Comparison of ENCODE assay signal across 24 cellular contexts in genomic region chr15:79433610-79434009, GRCh38. TPM values are rescaled to one million over a fixed set of nuclear protein-coding genes. Genes with fewer than 3 reads are reported as not detected.
DNase-seq lines count a peak whose midpoint lies in the region; ATAC-seq and TF ChIP-seq lines count a peak whose summit lies in the region.
"Had no signal": no experiment of that assay in that cellular context is flagged by ENCODE, and none has a peak within 500 bp of the region (broad histone marks: within the 10 kb centered on the region; RNA-seq: fewer than 3 reads in every experiment).

No MANE protein-coding gene starts in this region.

- no peaks in the 10 kb centered on the region for H3K9me3 Mint-ChIP-seq in MCF 10A (ENCODE audit: unreplicated experiment)
- H3K9me3 Mint-ChIP-seq: dendritic cell treated with granulocyte-macrophage colony-stimulating factor and Interleukin-4, amounts not matched to agents 40 ng/mL and 50 ng/mL, for 4 days had no signal

- CTCF ChIA-PET in MCF 10A (lab: Yijun Ruan, JAX): no interaction called here

- H3K4me1 ChIP-seq in iPS-15b (ENCODE audit: control insufficient read depth, insufficient read depth, low read length): peaks cover 16% of the 10 kb centered on the region
- H3K4me1 ChIP-seq: Caco-2, testis had no signal

- H3K36me3 Mint-ChIP-seq in MCF 10A (ENCODE audit: insufficient read depth, unreplicated experiment): no peaks in the 10 kb centered on the region

- no peak overlapping the region for H3K4me3 ChIP-seq in H7 (ENCODE audit: insufficient read depth, low read depth, low read length)
- peak overlapping the region; percentile 68 for H3K4me3 ChIP-seq in iPS-15b (ENCODE audit: low read depth, low read length)
- H3K4me3 ChIP-seq: esophagus squamous epithelium had no signal

- H3K27me3 Mint-ChIP-seq in MCF 10A (ENCODE audit: insufficient read depth, unreplicated experiment): peaks cover 54% of the 10 kb centered on the region

- H3K27ac Mint-ChIP-seq in MCF 10A (ENCODE audit: low read depth, unreplicated experiment): no peak overlapping the region
- H3K27ac Mint-ChIP-seq: dendritic cell treated with granulocyte-macrophage colony-stimulating factor and Interleukin-4, amounts not matched to agents 40 ng/mL and 50 ng/mL, for 4 days had no signal

- TF ChIP-seq CTCF in MCF 10A (IDR thresholded peaks at IDR 0.05; ENCODE audit: unreplicated experiment): no peak

- BruUV-seq in MCF 10A (replicated peaks; lab: Mats Ljungman, UMichigan): no TSS peak

- intact Hi-C loops in MCF 10A (cut with micrococcal nuclease): no loop called here

- H3K4me3 Mint-ChIP-seq in MCF 10A (ENCODE audit: unreplicated experiment): no peak overlapping the region
- H3K4me3 Mint-ChIP-seq: dendritic cell treated with granulocyte-macrophage colony-stimulating factor and Interleukin-4, amounts not matched to agents 40 ng/mL and 50 ng/mL, for 4 days had no signal

- DNase-seq in COLO668 (lab: John Stamatoyannopoulos, UW; ENCODE audit: unreplicated experiment) (peak; percentile 5), H7 (peak; percentile 64), SK-N-DZ (ENCODE audit: low spot score) (peak; percentile 19), NCI-H2171 treated with DMSO at 0.1 percent for 48 hours (lab: John Stamatoyannopoulos, UW) (no peak), MCF 10A (ENCODE audit: unreplicated experiment) (no peak)
- no peak for DNase-seq in stimulated activated CD4-positive, alpha-beta T cell treated with anti-CD3 and anti-CD28 coated beads, Interleukin-4, amount 100 ng/mL, for 1 hour
- DNase-seq: activated CD4-positive, alpha-beta T cell treated with anti-CD3 and anti-CD28 coated beads for 1 hour; activated CD8-positive, alpha-beta memory T cell treated with anti-CD3 and anti-CD28 coated beads, Interleukin-2, amount 50 U/mL, for 4 hours; anterior cingulate cortex; Caco-2; esophagus squamous epithelium; GF-D8; head of caudate nucleus; kidney glomerular epithelial cell; midbrain; NCI-H2227 treated with DMSO at 0.1 percent for 48 hours; nucleus accumbens; SHP77 treated with DMSO at 0.1 percent for 48 hours; stimulated activated CD4-positive, alpha-beta T cell treated with anti-CD3 and anti-CD28 coated beads, Interleukin-2, amount 100 ng/mL, for 48 hours; testis had no signal

- no peak for ATAC-seq in HG02610 (IDR thresholded peaks at IDR 0.05; ENCODE audit: unreplicated experiment)
- ATAC-seq: sciatic nerve had no signal

- H3K36me3 ChIP-seq in H7 (replicated peaks; ENCODE audit: control insufficient read depth, insufficient read depth, low read length) (no peaks in the 10 kb centered on the region), iPS-15b (ENCODE audit: control insufficient read depth, insufficient read depth, low read length) (no peaks in the 10 kb centered on the region)
- H3K36me3 ChIP-seq: esophagus squamous epithelium had no signal

- H3K9me3 ChIP-seq in iPS-15b (ENCODE audit: control insufficient read depth, insufficient read depth, low read length): no peaks in the 10 kb centered on the region
- H3K9me3 ChIP-seq: Caco-2, esophagus squamous epithelium, testis had no signal

- H3K4me1 Mint-ChIP-seq in MCF 10A (ENCODE audit: insufficient read depth, unreplicated experiment): no peaks in the 10 kb centered on the region

- POLR2A ChIA-PET in MCF 10A (lab: Yijun Ruan, JAX): no interaction called here

- H3K27me3 ChIP-seq in H7 (ENCODE audit: control insufficient read depth, insufficient read depth, low read length) (peaks cover 53% of the 10 kb centered on the region), iPS-15b (ENCODE audit: control insufficient read depth, insufficient read depth, low read length) (peaks cover 71% of the 10 kb centered on the region)
- H3K27me3 ChIP-seq: testis had no signal

- no peak overlapping the region for H3K9ac ChIP-seq in iPS-15b (ENCODE audit: low read depth, low read length)

RNA-seq across cellular contexts. Expression of gene MINAR1, which starts 1.5 kb away (rescaled TPM):
- 1.0 and 1.1 TPM in 2 replicates for total RNA-seq in H7 (2014; rRNA removed; shearing (Covaris generic))
- 0.60 and 0.85 TPM in 2 replicates for polyA plus RNA-seq in SK-N-DZ (2014; cell fraction: cytosol; rRNA removed)
- 0.99 and 1.7 TPM in 2 replicates for polyA plus RNA-seq in SK-N-DZ (2014; cell fraction: nucleus; rRNA removed)
- 0.47 and 0.49 TPM in 2 replicates for total RNA-seq in MCF 10A (2022)

Comparison
In these comparisons a context has a peak if more than half of its experiments do, and no peak if none do; other contexts are left out.
1. DNase-seq: peak in COLO668 (single experiment), H7 (single experiment) and SK-N-DZ (single experiment); none in NCI-H2171 treated with DMSO at 0.1 percent for 48 hours (single experiment), MCF 10A (single experiment) and stimulated activated CD4-positive, alpha-beta T cell treated with anti-CD3 and anti-CD28 coated beads, Interleukin-4, amount 100 ng/mL, for 1 hour (single experiment).